Comparison of ENCODE assay signal across 20 cellular contexts in genomic region chr2:84757648-84758047, GRCh38.
A peak's percentile ranks its signal among the peaks of the same experiment; 100 is the strongest.
DNase-seq lines count a peak whose midpoint lies in the region; ATAC-seq and TF ChIP-seq lines count a peak whose summit lies in the region.
"Had no signal": no experiment of that assay in that cellular context is flagged by ENCODE, and none has a peak within 500 bp of the region (broad histone marks: within the 10 kb centered on the region; RNA-seq: fewer than 3 reads in every experiment).

No MANE protein-coding gene starts in this region.

- in situ Hi-C loops in mammary epithelial cell (cut with MboI; ENCODE audit: low sequenced_read_pairs in 2 of 2): no loop called here

- H3K27ac ChIP-seq in mesendoderm (ENCODE audit: low read depth, low read length) (no peak overlapping the region), mammary epithelial cell (ENCODE audit: insufficient read depth, low read depth, low read length) (no peak overlapping the region)
- H3K27ac ChIP-seq: 22Rv1; A549; BLaER1 treated with 17β-estradiol and CSF1 and Interleukin-3, amounts not matched to agents 10 nM and 100 nM; C4-2B had no signal

- H3K79me2 ChIP-seq in mesendoderm (ENCODE audit: control insufficient read depth, insufficient read depth, low read length) (no peaks in the 10 kb centered on the region), mammary epithelial cell (ENCODE audit: insufficient read depth, low read length) (no peaks in the 10 kb centered on the region)

- H4K5ac ChIP-seq in mesendoderm (ENCODE audit: low read length): no peak overlapping the region

- ATAC-seq in WTC11: peak; percentile 65
- ATAC-seq in GM21526 (IDR thresholded peaks at IDR 0.05; ENCODE audit: low FRiP score, unreplicated experiment): no peak
- ATAC-seq: A549; CD8-positive, alpha-beta T cell had no signal

- H3K4me1 ChIP-seq in mesendoderm (ENCODE audit: control insufficient read depth, low read depth, low read length): peaks cover 2% of the 10 kb centered on the region
- no peaks in the 10 kb centered on the region for H3K4me1 ChIP-seq in mammary epithelial cell (ENCODE audit: insufficient read depth, low read length)
- H3K4me1 ChIP-seq: A549; BLaER1 treated with 17β-estradiol and CSF1 and Interleukin-3, amounts not matched to agents 10 nM and 100 nM; Caco-2 had no signal

- no peak overlapping the region for H2AK5ac ChIP-seq in mesendoderm (ENCODE audit: low read length)

- no peaks in the 10 kb centered on the region for H4K20me1 ChIP-seq in mammary epithelial cell (ENCODE audit: insufficient read depth, low read length)
- H4K20me1 ChIP-seq: BLaER1 treated with 17β-estradiol and CSF1 and Interleukin-3, amounts not matched to agents 10 nM and 100 nM had no signal

- peaks cover 12% of the 10 kb centered on the region for H3K9me3 Mint-ChIP-seq in activated CD4-positive, alpha-beta T cell treated with anti-CD3 and anti-CD28 coated beads, Interleukin-2, amount 10 ng/mL, durations not matched to agents 24 days and 14 days
- no peaks in the 10 kb centered on the region for H3K9me3 Mint-ChIP-seq in WTC11
- H3K9me3 Mint-ChIP-seq: CD4-positive, alpha-beta T cell; CD8-positive, alpha-beta T cell had no signal

- no peak overlapping the region for H3K18ac ChIP-seq in mesendoderm (ENCODE audit: low read length)

- H3K36me3 ChIP-seq in mesendoderm (ENCODE audit: control insufficient read depth, insufficient read depth, low read length) (no peaks in the 10 kb centered on the region), mammary epithelial cell (ENCODE audit: insufficient read depth, low read length) (no peaks in the 10 kb centered on the region)
- H3K36me3 ChIP-seq: BLaER1 treated with 17β-estradiol and CSF1 and Interleukin-3, amounts not matched to agents 10 nM and 100 nM had no signal

- no peak overlapping the region for H3K4me3 Mint-ChIP-seq in activated CD4-positive, alpha-beta T cell treated with anti-CD3 and anti-CD28 coated beads, Interleukin-2, amount 10 ng/mL, durations not matched to agents 24 days and 14 days
- H3K4me3 Mint-ChIP-seq in WTC11: no peak overlapping the region
- H3K4me3 Mint-ChIP-seq: B cell; CD4-positive, alpha-beta T cell; CD8-positive, alpha-beta T cell had no signal

- H3K4ac ChIP-seq in mesendoderm (ENCODE audit: low read depth, low read length): no peak overlapping the region

- dilution Hi-C loops in mammary epithelial cell (cut with HindIII; ENCODE audit: low sequenced_read_pairs): no loop called here

- BruUV-seq in mammary epithelial cell (replicated peaks; lab: Mats Ljungman, UMichigan): no TSS peak

- no peaks in the 10 kb centered on the region for H3K36me3 Mint-ChIP-seq in activated CD4-positive, alpha-beta T cell treated with anti-CD3 and anti-CD28 coated beads, Interleukin-2, amount 10 ng/mL, durations not matched to agents 24 days and 14 days (ENCODE audit: low read depth)
- H3K36me3 Mint-ChIP-seq in WTC11: no peaks in the 10 kb centered on the region
- H3K36me3 Mint-ChIP-seq: CD8-positive, alpha-beta T cell had no signal

- H3K9ac ChIP-seq in mesendoderm (ENCODE audit: low read length) (no peak overlapping the region), mammary epithelial cell (ENCODE audit: insufficient read depth, low read length) (no peak overlapping the region)
- H3K9ac ChIP-seq: BLaER1 treated with 17β-estradiol and CSF1 and Interleukin-3, amounts not matched to agents 10 nM and 100 nM had no signal

- POLR2A ChIA-PET in WTC11 (lab: Charles Lee): no interaction called here

- H3K9me3 ChIP-seq in mammary epithelial cell (replicated peaks; ENCODE audit: insufficient read depth, low read length): no peaks in the 10 kb centered on the region
- H3K9me3 ChIP-seq: Caco-2 had no signal

- H2BK120ac ChIP-seq in mesendoderm (ENCODE audit: low read depth, low read length): no peak overlapping the region

- intact Hi-C loops in activated CD4-positive, alpha-beta T cell treated with anti-CD3 and anti-CD28 coated beads, Interleukin-2, amount 10 ng/mL, durations not matched to agents 24 days and 14 days (cut with micrococcal nuclease): no loop called here
- intact Hi-C loops in mammary epithelial cell (cut with micrococcal nuclease): no loop called here

- H3K79me1 ChIP-seq in mesendoderm (ENCODE audit: low read length): no peaks in the 10 kb centered on the region

- H3K4me3 ChIP-seq in mesendoderm (ENCODE audit: low read length) (no peak overlapping the region), mammary epithelial cell (replicated peaks in 1 of 3; ENCODE audit: insufficient read depth in 1 of 3, low read depth in 2 of 3, low read length in 3 of 3) (no peak overlapping the region)
- H3K4me3 ChIP-seq: A549; BLaER1 treated with 17β-estradiol and CSF1 and Interleukin-3, amounts not matched to agents 10 nM and 100 nM had no signal

- H3K4me2 ChIP-seq in mesendoderm (ENCODE audit: low read length) (no peak overlapping the region), mammary epithelial cell (ENCODE audit: insufficient read depth, low read depth, low read length) (no peak overlapping the region)
- H3K4me2 ChIP-seq: A549; BLaER1 treated with 17β-estradiol and CSF1 and Interleukin-3, amounts not matched to agents 10 nM and 100 nM had no signal

- TF ChIP-seq CTCF in WTC11 (IDR thresholded peaks at IDR 0.05): no peak
- TF ChIP-seq CTCF in mammary epithelial cell (conservative IDR thresholded peaks at IDR 0.05 in 1 of 2, IDR thresholded peaks at IDR 0.05 in 1 of 2; ENCODE audit: extremely low read depth in 1 of 2, insufficient read depth in 1 of 2, low read depth in 1 of 2, low read length in 2 of 2): no peak

- no peak overlapping the region for H4K8ac ChIP-seq in mesendoderm (ENCODE audit: low read depth, low read length)

- no peaks in the 10 kb centered on the region for H3K27me3 Mint-ChIP-seq in activated CD4-positive, alpha-beta T cell treated with anti-CD3 and anti-CD28 coated beads, Interleukin-2, amount 10 ng/mL, durations not matched to agents 24 days and 14 days
- no peaks in the 10 kb centered on the region for H3K27me3 Mint-ChIP-seq in WTC11 (ENCODE audit: low read depth)
- H3K27me3 Mint-ChIP-seq: CD4-positive, alpha-beta T cell had no signal

- no peak overlapping the region for H3K23ac ChIP-seq in mesendoderm (ENCODE audit: low read length)

- DNase-seq in activated CD4-positive, alpha-beta T cell treated with anti-CD3 and anti-CD28 coated beads, Interleukin-2, amount 10 ng/mL, durations not matched to agents 24 days and 14 days: peak; percentile 35
- DNase-seq in activated CD4-positive, alpha-beta T cell treated with anti-CD3 and anti-CD28 coated beads for 4 hours: no peak
- DNase-seq in WTC11 (ENCODE audit: low spot score) (no peak), iPS DF 19.7 (ENCODE audit: low read depth, low spot score) (peak; percentile 17), mesendoderm (peak; percentile 14), NCI-H345 treated with DMSO at 0.1 percent for 48 hours (lab: John Stamatoyannopoulos, UW; ENCODE audit: unreplicated experiment) (no peak), mammary epithelial cell (no peak)
- DNase-seq: AML-193; Caco-2; Calu3; CD4-positive, alpha-beta T cell; CD8-positive, alpha-beta T cell; DMS79 treated with DMSO at 0.1 percent for 48 hours; GF-D8 had no signal

- H3K27ac Mint-ChIP-seq in activated CD4-positive, alpha-beta T cell treated with anti-CD3 and anti-CD28 coated beads, Interleukin-2, amount 10 ng/mL, durations not matched to agents 24 days and 14 days: no peak overlapping the region
- H3K27ac Mint-ChIP-seq in WTC11: no peak overlapping the region
- H3K27ac Mint-ChIP-seq: B cell; CD4-positive, alpha-beta T cell; CD8-positive, alpha-beta T cell had no signal

- no peak overlapping the region for H2BK5ac ChIP-seq in mesendoderm (ENCODE audit: low read length)

- H2AFZ ChIP-seq in mammary epithelial cell (ENCODE audit: low read depth, low read length): no peak overlapping the region

- H3K27me3 ChIP-seq in mesendoderm (ENCODE audit: insufficient read depth, low read length, poor library complexity) (no peaks in the 10 kb centered on the region), mammary epithelial cell (ENCODE audit: insufficient read depth, low read length) (no peaks in the 10 kb centered on the region)
- H3K27me3 ChIP-seq: BLaER1 treated with 17β-estradiol and CSF1 and Interleukin-3, amounts not matched to agents 10 nM and 100 nM had no signal

- CTCF ChIA-PET in WTC11 (lab: Charles Lee) (no interaction called here), mammary epithelial cell (lab: Charles Lee; ENCODE audit: low non-redundant PET) (no interaction called here)

- H3K56ac ChIP-seq in mesendoderm (ENCODE audit: low read length): no peak overlapping the region

- no peak overlapping the region for H2BK15ac ChIP-seq in mesendoderm (replicated peaks; ENCODE audit: low read depth)

- no CpG with 5 or more reads among the region's 3 CpGs for WGBS in mesendoderm (ENCODE audit: extremely low coverage, insufficient coverage, low lambda C conversion rate)
- 78% methylated on average over 3 of the region's 3 CpGs for WGBS in mammary epithelial cell (ENCODE audit: low coverage, missing lambda C conversion rate)

- peaks cover 3% of the 10 kb centered on the region for H3K4me1 Mint-ChIP-seq in activated CD4-positive, alpha-beta T cell treated with anti-CD3 and anti-CD28 coated beads, Interleukin-2, amount 10 ng/mL, durations not matched to agents 24 days and 14 days
- H3K4me1 Mint-ChIP-seq in WTC11: peaks cover 19% of the 10 kb centered on the region
- H3K4me1 Mint-ChIP-seq: B cell had no signal

TF ChIP-seq in WTC11, 78 proteins besides CTCF, POLR2A, EP300 and RAD21 (continues in another document):
- TF ChIP-seq ZNF317 (CRISPR knock-in tag; IDR thresholded peaks at IDR 0.05; ENCODE audit: borderline replicate concordance, low read depth): no peak
- TF ChIP-seq NFE2L1 (CRISPR knock-in tag; IDR thresholded peaks at IDR 0.05): no peak
- no peak for TF ChIP-seq ZNF512 (CRISPR knock-in tag; IDR thresholded peaks at IDR 0.05; ENCODE audit: borderline replicate concordance)
- TF ChIP-seq NFYB (CRISPR knock-in tag; conservative IDR thresholded peaks at IDR 0.05; ENCODE audit: low read depth): no peak

Comparison
In these comparisons a context has a peak if more than half of its experiments do, and no peak if none do; other contexts are left out.
1. DNase-seq: peak in activated CD4-positive, alpha-beta T cell treated with anti-CD3 and anti-CD28 coated beads, Interleukin-2, amount 10 ng/mL, durations not matched to agents 24 days and 14 days (single experiment), iPS DF 19.7 (single experiment) and mesendoderm (single experiment); none in activated CD4-positive, alpha-beta T cell treated with anti-CD3 and anti-CD28 coated beads for 4 hours (0 of 2), WTC11 (single experiment), NCI-H345 treated with DMSO at 0.1 percent for 48 hours (single experiment) and mammary epithelial cell (single experiment).